In genomic region chr5:61286446-61287132, GRCh38 we compare ENCODE assay signal across 1 cellular context.
TF ChIP-seq lines count a peak whose summit lies in the region.

No MANE protein-coding gene starts in this region.

TF ChIP-seq in SK-N-SH treated with all-trans-retinoic acid at 6 μM for 48 hours, 23 proteins besides CTCF, POLR2A, EP300 and RAD21 (continued from another document):
- TF ChIP-seq TSHZ2 (CRISPR knock-in tag; IDR thresholded peaks at IDR 0.05): no peak
- TF ChIP-seq OSR1 (CRISPR knock-in tag; IDR thresholded peaks at IDR 0.05): no peak
- no peak for TF ChIP-seq TOX (CRISPR knock-in tag; IDR thresholded peaks at IDR 0.05; ENCODE audit: borderline replicate concordance)
- no peak for TF ChIP-seq ZC3H10 (CRISPR knock-in tag; IDR thresholded peaks at IDR 0.05)
- TF ChIP-seq ARNTL (CRISPR knock-in tag; IDR thresholded peaks at IDR 0.05; ENCODE audit: borderline replicate concordance, low read depth): no peak
- TF ChIP-seq TCF4 (CRISPR knock-in tag; IDR thresholded peaks at IDR 0.05; ENCODE audit: borderline replicate concordance): no peak
- no peak for TF ChIP-seq PPARA (CRISPR knock-in tag; IDR thresholded peaks at IDR 0.05; ENCODE audit: borderline replicate concordance)
- TF ChIP-seq RARB (CRISPR knock-in tag; IDR thresholded peaks at IDR 0.05): no peak
- no peak for TF ChIP-seq CREB5 (CRISPR knock-in tag; IDR thresholded peaks at IDR 0.05; ENCODE audit: low read depth)
- TF ChIP-seq ESRRG (CRISPR knock-in tag; IDR thresholded peaks at IDR 0.05): no peak
TF ChIP-seq in SK-N-SH treated with all-trans-retinoic acid at 6 μM for 48 hours: peak in this region for 0.
